In the genomic region with DNA sequence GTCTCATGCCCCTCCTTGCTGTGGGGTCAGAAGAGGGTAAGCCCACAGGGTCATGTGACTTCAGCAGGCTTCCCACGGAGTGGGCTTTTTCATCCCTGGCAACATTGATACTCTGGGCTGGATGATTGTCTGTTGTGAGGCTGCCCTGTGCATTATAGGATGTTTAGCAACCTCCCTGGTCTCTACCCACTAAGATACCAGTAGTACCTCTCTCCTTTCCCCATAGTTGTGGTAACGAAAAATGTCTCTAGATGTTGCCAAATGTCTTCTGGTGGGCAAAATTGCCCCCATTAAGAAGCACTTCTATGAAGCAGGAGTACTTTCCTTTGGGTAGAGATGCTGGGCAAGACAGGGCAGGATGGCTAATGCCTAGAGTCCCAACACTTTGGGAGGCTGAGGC, we compare ENCODE assay signal across 15 cellular contexts.
"Had no signal": no experiment of that assay in that cellular context is flagged by ENCODE, and none has a peak within 500 bp of the region (broad histone marks: within the 10 kb centered on the region; RNA-seq: fewer than 3 reads in every experiment).

No MANE protein-coding gene starts in this region.

- H3K36me3 ChIP-seq: adrenal gland, stomach had no signal

- H3K27me3 ChIP-seq: adrenal gland, hepatocyte, stomach had no signal

- H3K79me2 ChIP-seq: hepatocyte, parathyroid adenoma had no signal

- H3K9ac ChIP-seq: parathyroid adenoma had no signal

- ATAC-seq: left ventricle myocardium superior had no signal

- H2AFZ ChIP-seq: hepatocyte, parathyroid adenoma had no signal

- H3K9me3 Mint-ChIP-seq: activated CD4-positive, alpha-beta T cell treated with anti-CD3 and anti-CD28 coated beads, Interleukin-2, amount 10 ng/mL, durations not matched to agents 24 days and 14 days; mesothelial cell of epicardium had no signal

- H3K4me2 ChIP-seq: hepatocyte had no signal

- FAIRE-seq: urothelium cell line had no signal

- DNase-seq: activated CD4-positive, alpha-beta T cell treated with anti-CD3 and anti-CD28 coated beads, Interleukin-2, amount 10 ng/mL, durations not matched to agents 24 days and 14 days; activated naive CD4-positive, alpha-beta T cell treated with anti-CD3 and anti-CD28 coated beads, Interleukin-2, amount 50 U/mL, for 16 hours; activated T-cell treated with anti-CD3 and anti-CD28 coated beads, Interleukin-2, amount 50 U/mL, for 1 hour; adrenal gland; caudate nucleus; effector memory CD4-positive, alpha-beta T cell; left ventricle myocardium superior; retina; stimulated activated CD4-positive, alpha-beta T cell treated with anti-CD3 and anti-CD28 coated beads, Interleukin-4, amount 100 ng/mL, for 24 hours; stomach had no signal

- H3K27ac Mint-ChIP-seq: activated CD4-positive, alpha-beta T cell treated with anti-CD3 and anti-CD28 coated beads, Interleukin-2, amount 10 ng/mL, durations not matched to agents 24 days and 14 days; mesothelial cell of epicardium had no signal

- H3K4me3 ChIP-seq: adrenal gland, coronary artery, hepatocyte, stomach had no signal

- H3K27me3 Mint-ChIP-seq: activated CD4-positive, alpha-beta T cell treated with anti-CD3 and anti-CD28 coated beads, Interleukin-2, amount 10 ng/mL, durations not matched to agents 24 days and 14 days had no signal

- H3K27ac ChIP-seq: adrenal gland, coronary artery, hepatocyte, parathyroid adenoma had no signal

- H3K4me3 Mint-ChIP-seq: activated CD4-positive, alpha-beta T cell treated with anti-CD3 and anti-CD28 coated beads, Interleukin-2, amount 10 ng/mL, durations not matched to agents 24 days and 14 days; mesothelial cell of epicardium had no signal

- H3K9me3 ChIP-seq: adrenal gland, stomach had no signal

- H3K36me3 Mint-ChIP-seq: mesothelial cell of epicardium had no signal
